In genomic region chr22:40043793-40044101, GRCh38 we compare ENCODE assay signal across 7 cellular contexts. TPM values are rescaled to one million over a fixed set of nuclear protein-coding genes. Genes with fewer than 3 reads are reported as not detected.
DNase-seq lines count a peak whose midpoint lies in the region; ATAC-seq, FAIRE-seq and TF ChIP-seq lines count a peak whose summit lies in the region.

No MANE protein-coding gene starts in this region.

- H3K4me3 Mint-ChIP-seq in activated T-helper 2 cell treated with anti-CD3 and anti-CD28 coated beads, Interferon-gamma antibody, Interleukin-2, Interleukin-4, amounts not matched to agents 10 μg/mL and 5 μg/mL and 100 μg/mL, durations not matched to agents 14 hours and 24 hours and 36 hours (ENCODE audit: low read depth) = peak overlapping the region; percentile 98
- H3K4me3 Mint-ChIP-seq in stimulated activated naive CD8-positive, alpha-beta T cell treated with anti-CD3 and anti-CD28 coated beads, Interleukin-15, amount 100 ng/mL, for 72 hours = peak overlapping the region; percentile 86 to 97

- peak overlapping the region; percentile 100 for H3K27ac Mint-ChIP-seq in activated T-helper 2 cell treated with anti-CD3 and anti-CD28 coated beads, Interferon-gamma antibody, Interleukin-2, Interleukin-4, amounts not matched to agents 10 μg/mL and 5 μg/mL and 100 μg/mL, durations not matched to agents 14 hours and 24 hours and 36 hours
- peak overlapping the region; percentile 100 for H3K27ac Mint-ChIP-seq in stimulated activated naive CD8-positive, alpha-beta T cell treated with anti-CD3 and anti-CD28 coated beads, Interleukin-15, amount 100 ng/mL, for 72 hours

- TF ChIP-seq CTCF in D721Med (IDR thresholded peaks at IDR 0.05; ENCODE audit: insufficient read depth, missing control alignments) = no peak

- H3K4me1 Mint-ChIP-seq in activated T-helper 2 cell treated with anti-CD3 and anti-CD28 coated beads, Interferon-gamma antibody, Interleukin-2, Interleukin-4, amounts not matched to agents 10 μg/mL and 5 μg/mL and 100 μg/mL, durations not matched to agents 14 hours and 24 hours and 36 hours (ENCODE audit: low read depth) = peaks cover 27% of the 10 kb centered on the region
- peaks cover 37% of the 10 kb centered on the region for H3K4me1 Mint-ChIP-seq in stimulated activated naive CD8-positive, alpha-beta T cell treated with anti-CD3 and anti-CD28 coated beads, Interleukin-15, amount 100 ng/mL, for 72 hours

- peaks cover 9% of the 10 kb centered on the region for H3K4me1 ChIP-seq in HUES6 (ENCODE audit: control insufficient read depth, insufficient read depth, low read length)
- H3K4me1 ChIP-seq in iPS-20b (ENCODE audit: insufficient read depth, low read length) = peaks cover 9% of the 10 kb centered on the region; the same call in 1 of the 2 replicates

- H3K9me3 Mint-ChIP-seq in activated T-helper 2 cell treated with anti-CD3 and anti-CD28 coated beads, Interferon-gamma antibody, Interleukin-2, Interleukin-4, amounts not matched to agents 10 μg/mL and 5 μg/mL and 100 μg/mL, durations not matched to agents 14 hours and 24 hours and 36 hours = no peaks in the 10 kb centered on the region
- no peaks in the 10 kb centered on the region for H3K9me3 Mint-ChIP-seq in stimulated activated naive CD8-positive, alpha-beta T cell treated with anti-CD3 and anti-CD28 coated beads, Interleukin-15, amount 100 ng/mL, for 72 hours

- H3K36me3 Mint-ChIP-seq in activated T-helper 2 cell treated with anti-CD3 and anti-CD28 coated beads, Interferon-gamma antibody, Interleukin-2, Interleukin-4, amounts not matched to agents 10 μg/mL and 5 μg/mL and 100 μg/mL, durations not matched to agents 14 hours and 24 hours and 36 hours (ENCODE audit: low read depth) = no peaks in the 10 kb centered on the region

- FAIRE-seq in D721Med (lab: Jason Lieb, UNC) = no peak

- intact Hi-C loops in activated T-helper 2 cell treated with anti-CD3 and anti-CD28 coated beads, Interferon-gamma antibody, Interleukin-2, Interleukin-4, amounts not matched to agents 10 μg/mL and 5 μg/mL and 100 μg/mL, durations not matched to agents 14 hours and 24 hours and 36 hours (cut with micrococcal nuclease) = loop anchor here (1.0 to 2.0 kb wide), 3 partner anchors 134 to 511 kb away; partner anchors contain the start of genes ADSL, RPS19BP1 and TNRC6B

- H3K27me3 ChIP-seq in HUES6 (ENCODE audit: control insufficient read depth, insufficient read depth, low read length) (peaks cover 39% of the 10 kb centered on the region), iPS-20b (ENCODE audit: insufficient read depth, low read length) (peaks cover 43% of the 10 kb centered on the region)

- H3K9ac ChIP-seq in HUES6 (ENCODE audit: low read length) (no peak overlapping the region), iPS-20b (ENCODE audit: low read depth, low read length) (peak overlapping the region; percentile 86; the same call in 1 of the 2 replicates)

- H3K27ac ChIP-seq in HUES6 (ENCODE audit: low read depth, low read length) (no peak overlapping the region), iPS-20b (ENCODE audit: low read length) (peak overlapping the region; percentile 44)

- DNase-seq in activated T-helper 2 cell treated with anti-CD3 and anti-CD28 coated beads, Interferon-gamma antibody, Interleukin-2, Interleukin-4, amounts not matched to agents 10 μg/mL and 5 μg/mL and 100 μg/mL, durations not matched to agents 14 hours and 24 hours and 36 hours (ENCODE audit: low spot score) = no peak
- no peak for DNase-seq in stimulated activated naive CD8-positive, alpha-beta T cell treated with anti-CD3 and anti-CD28 coated beads, Interleukin-15, amount 100 ng/mL, for 72 hours
- DNase-seq in DMS 273 (lab: John Stamatoyannopoulos, UW; ENCODE audit: unreplicated experiment) (no peak), SIG-M5 treated with dmso at 0.1 percent for 504 hours (lab: John Stamatoyannopoulos, UW; ENCODE audit: unreplicated experiment) (no peak), D721Med (ENCODE audit: insufficient read length, low spot score) (no peak)

- no peak for ATAC-seq in stimulated activated naive CD8-positive, alpha-beta T cell treated with anti-CD3 and anti-CD28 coated beads, Interleukin-15, amount 100 ng/mL, for 72 hours

- no peaks in the 10 kb centered on the region for H3K36me3 ChIP-seq in HUES6 (ENCODE audit: control insufficient read depth, insufficient read depth, low read length)
- no peaks in the 10 kb centered on the region for H3K36me3 ChIP-seq in iPS-20b (ENCODE audit: insufficient read depth, low read depth, low read length)

- H3K9me3 ChIP-seq in HUES6 (ENCODE audit: control insufficient read depth, insufficient read depth, low read depth, low read length) = no peaks in the 10 kb centered on the region
- H3K9me3 ChIP-seq in iPS-20b (ENCODE audit: insufficient read depth, low read depth, low read length) = no peaks in the 10 kb centered on the region

- H3K4me3 ChIP-seq in HUES6 (ENCODE audit: low read depth, low read length) (peak overlapping the region; percentile 79), iPS-20b (ENCODE audit: low read length) (peak overlapping the region; percentile 80)

- H3K27me3 Mint-ChIP-seq in activated T-helper 2 cell treated with anti-CD3 and anti-CD28 coated beads, Interferon-gamma antibody, Interleukin-2, Interleukin-4, amounts not matched to agents 10 μg/mL and 5 μg/mL and 100 μg/mL, durations not matched to agents 14 hours and 24 hours and 36 hours (ENCODE audit: low read depth) = peaks cover 7% of the 10 kb centered on the region
- H3K27me3 Mint-ChIP-seq in stimulated activated naive CD8-positive, alpha-beta T cell treated with anti-CD3 and anti-CD28 coated beads, Interleukin-15, amount 100 ng/mL, for 72 hours = no peaks in the 10 kb centered on the region

RNA-seq across cellular contexts. Expression of gene FAM83F, which starts 49.0 kb away (rescaled TPM):
- total RNA-seq in activated T-helper 2 cell treated with anti-CD3 and anti-CD28 coated beads, Interferon-gamma antibody, Interleukin-2, Interleukin-4, amounts not matched to agents 10 μg/mL and 5 μg/mL and 100 μg/mL, durations not matched to agents 14 hours and 24 hours and 36 hours = 0.07 and 0.11 TPM in 2 replicates
